ENCODE assay signal across 13 cellular contexts in genomic region chr1:25710583-25711347, GRCh38.
DNase-seq lines count a peak whose midpoint lies in the region; ATAC-seq and TF ChIP-seq lines count a peak whose summit lies in the region.
"Had no signal": no experiment of that assay in that cellular context is flagged by ENCODE, and none has a peak within 500 bp of the region (broad histone marks: within the 10 kb centered on the region; RNA-seq: fewer than 3 reads in every experiment).

No MANE protein-coding gene starts in this region.

- in situ Hi-C loops in GM13977 (cut with MboI; ENCODE audit: low pct_unique_long_range_greater_than_20kb, low sequenced_read_pairs, unreplicated experiment), result no loop called here

- no peak overlapping the region for H3K4me3 Mint-ChIP-seq in activated naive CD8-positive, alpha-beta T cell
- peak overlapping the region; percentile 18 to 74 for H3K4me3 Mint-ChIP-seq in stimulated activated naive CD8-positive, alpha-beta T cell treated with anti-CD3 and anti-CD28 coated beads, Interleukin-15, amount 100 ng/mL, for 72 hours
- H3K4me3 Mint-ChIP-seq in immature natural killer cell, result no peak overlapping the region
- H3K4me3 Mint-ChIP-seq: brain had no signal

- peaks cover 4 to 6% of the 10 kb centered on the region in 2 donors for H3K36me3 Mint-ChIP-seq in activated naive CD4-positive, alpha-beta T cell treated with anti-CD3 and anti-CD28 coated beads, Interleukin-2, amount 50 U/mL, for 72 hours
- no peaks in the 10 kb centered on the region for H3K36me3 Mint-ChIP-seq in activated naive CD8-positive, alpha-beta T cell
- peaks cover 0 to 5% (median 0%) of the 10 kb centered on the region in 3 donors for H3K36me3 Mint-ChIP-seq in immature natural killer cell
- H3K36me3 Mint-ChIP-seq: brain had no signal

- peak overlapping the region in 1 of 2 donors; percentile 30 for H3K27ac Mint-ChIP-seq in activated naive CD4-positive, alpha-beta T cell treated with anti-CD3 and anti-CD28 coated beads, Interleukin-2, amount 50 U/mL, for 72 hours
- peak overlapping the region; percentile 43 for H3K27ac Mint-ChIP-seq in activated naive CD8-positive, alpha-beta T cell
- peak overlapping the region; percentile 59 to 64 for H3K27ac Mint-ChIP-seq in stimulated activated naive CD8-positive, alpha-beta T cell treated with anti-CD3 and anti-CD28 coated beads, Interleukin-15, amount 100 ng/mL, for 72 hours
- H3K27ac Mint-ChIP-seq in immature natural killer cell, result peak overlapping the region in 1 of 6 donors; percentile 40

- no peak for DNase-seq in activated naive CD4-positive, alpha-beta T cell treated with anti-CD3 and anti-CD28 coated beads, Interleukin-2, amount 50 U/mL, for 72 hours (ENCODE audit: low spot score in 2 of 2)
- no peak for DNase-seq in activated naive CD4-positive, alpha-beta T cell treated with Interleukin-2 at 50 U/mL for 16 hours
- peak; percentile 65 for DNase-seq in foreskin melanocyte
- no peak for DNase-seq in stimulated activated naive CD8-positive, alpha-beta T cell treated with anti-CD3 and anti-CD28 coated beads, Interleukin-15, amount 100 ng/mL, for 72 hours
- no peak for DNase-seq in immature natural killer cell
- no peak for DNase-seq in GM13977 (ENCODE audit: low spot score)
- DNase-seq: COR-L47, KBM-7, NCI-H2029, NCI-H446 had no signal

- H3K4me1 Mint-ChIP-seq in activated naive CD8-positive, alpha-beta T cell (ENCODE audit: low read depth), result peaks cover 70% of the 10 kb centered on the region
- H3K4me1 Mint-ChIP-seq in stimulated activated naive CD8-positive, alpha-beta T cell treated with anti-CD3 and anti-CD28 coated beads, Interleukin-15, amount 100 ng/mL, for 72 hours, result peaks cover 88% of the 10 kb centered on the region
- peaks cover 14 to 16% of the 10 kb centered on the region in 2 donors for H3K4me1 Mint-ChIP-seq in immature natural killer cell

- no peaks in the 10 kb centered on the region for H3K9me3 Mint-ChIP-seq in activated naive CD4-positive, alpha-beta T cell treated with anti-CD3 and anti-CD28 coated beads, Interleukin-2, amount 50 U/mL, for 72 hours
- no peaks in the 10 kb centered on the region for H3K9me3 Mint-ChIP-seq in activated naive CD8-positive, alpha-beta T cell (ENCODE audit: low read depth)
- no peaks in the 10 kb centered on the region for H3K9me3 Mint-ChIP-seq in stimulated activated naive CD8-positive, alpha-beta T cell treated with anti-CD3 and anti-CD28 coated beads, Interleukin-15, amount 100 ng/mL, for 72 hours
- no peaks in the 10 kb centered on the region for H3K9me3 Mint-ChIP-seq in immature natural killer cell
- H3K9me3 Mint-ChIP-seq: brain had no signal

- TF ChIP-seq CTCF in GM13977 (IDR thresholded peaks at IDR 0.05; ENCODE audit: extremely low read depth, insufficient read depth, missing control alignments), result no peak

- H3K27me3 Mint-ChIP-seq in activated naive CD8-positive, alpha-beta T cell, result no peaks in the 10 kb centered on the region
- H3K27me3 Mint-ChIP-seq in stimulated activated naive CD8-positive, alpha-beta T cell treated with anti-CD3 and anti-CD28 coated beads, Interleukin-15, amount 100 ng/mL, for 72 hours, result no peaks in the 10 kb centered on the region
- H3K27me3 Mint-ChIP-seq in immature natural killer cell (ENCODE audit: low read depth in 3 of 3), result peaks cover 0 to 6% (median 2%) of the 10 kb centered on the region in 3 donors

- ATAC-seq in activated naive CD4-positive, alpha-beta T cell treated with anti-CD3 and anti-CD28 coated beads, Interleukin-2, amount 50 U/mL, for 72 hours, result peak; percentile 23 to 72
- no peak for ATAC-seq in stimulated activated naive CD8-positive, alpha-beta T cell treated with anti-CD3 and anti-CD28 coated beads, Interleukin-15, amount 100 ng/mL, for 72 hours
- ATAC-seq in GM19035 (IDR thresholded peaks at IDR 0.05; ENCODE audit: unreplicated experiment), result no peak

Comparison
In these comparisons a context has a peak if more than half of its experiments do, and no peak if none do; other contexts are left out.
1. ATAC-seq: peak in activated naive CD4-positive, alpha-beta T cell treated with anti-CD3 and anti-CD28 coated beads, Interleukin-2, amount 50 U/mL, for 72 hours (2 of 2); none in stimulated activated naive CD8-positive, alpha-beta T cell treated with anti-CD3 and anti-CD28 coated beads, Interleukin-15, amount 100 ng/mL, for 72 hours (single experiment) and GM19035 (single experiment).
2. H3K4me3 Mint-ChIP-seq: peak in stimulated activated naive CD8-positive, alpha-beta T cell treated with anti-CD3 and anti-CD28 coated beads, Interleukin-15, amount 100 ng/mL, for 72 hours (2 of 2); none in activated naive CD8-positive, alpha-beta T cell (single experiment) and immature natural killer cell (0 of 5).